22 cellular contexts compared by ENCODE assay signal in genomic region chr1:63601061-63601460, GRCh38. TPM values are rescaled to one million over a fixed set of nuclear protein-coding genes. Genes with fewer than 3 reads are reported as not detected.
DNase-seq lines count a peak whose midpoint lies in the region; ATAC-seq, FAIRE-seq and TF ChIP-seq lines count a peak whose summit lies in the region.
"Had no signal": no experiment of that assay in that cellular context is flagged by ENCODE, and none has a peak within 500 bp of the region (broad histone marks: within the 10 kb centered on the region; RNA-seq: fewer than 3 reads in every experiment).

No MANE protein-coding gene starts in this region.

- peaks cover 14% of the 10 kb centered on the region; the same call in 1 of the 2 replicates for H4K20me1 ChIP-seq in IMR-90 (ENCODE audit: insufficient read depth, low read length)

- H3K9ac ChIP-seq in IMR-90 (ENCODE audit: low read depth, low read length) (no peak overlapping the region), adipocyte (ENCODE audit: low read length) (no peak overlapping the region), kidney (ENCODE audit: low read length in 2 of 2) (no peak overlapping the region)

- H3K36me3 Mint-ChIP-seq in nephron (ENCODE audit: low read depth): peaks cover 9% of the 10 kb centered on the region
- H3K36me3 Mint-ChIP-seq: IgD-negative memory B cell had no signal

- peaks cover 17% of the 10 kb centered on the region for H3K4me1 ChIP-seq in A673 (ENCODE audit: insufficient read depth, low read length, poor library complexity, severe bottlenecking)
- 0 out of 2 replicates have a peak, but pooled peaks cover 2% of the 10 kb centered on the region for H3K4me1 ChIP-seq in IMR-90 (ENCODE audit: control insufficient read depth, insufficient read depth, low read length)
- peaks cover 14% of the 10 kb centered on the region for H3K4me1 ChIP-seq in adipocyte (ENCODE audit: control insufficient read depth, insufficient read depth, low read length)
- H3K4me1 ChIP-seq in kidney (ENCODE audit: control insufficient read depth in 1 of 2, insufficient read depth in 1 of 2, low read depth in 1 of 2, low read length in 2 of 2): peaks cover 0 to 4% of the 10 kb centered on the region in 2 donors

- DNase-seq in A673 (ENCODE audit: low spot score) (peak; percentile 19), IMR-90 (no peak), adipocyte (ENCODE audit: low read depth) (no peak), ecto neural progenitor cell (ENCODE audit: low spot score) (no peak), Ammon's horn (ENCODE audit: low spot score) (no peak), SIG-M5 treated with dmso at 0.1 percent for 504 hours (lab: John Stamatoyannopoulos, UW; ENCODE audit: unreplicated experiment) (no peak), kidney (no peak)
- DNase-seq: Karpas-422; MM.1S; NCI-H1105 treated with DMSO at 0.1 percent for 48 hours; NCI-H1694; NCI-H2081 treated with DMSO at 0.1 percent for 48 hours; NCI-H446 treated with DMSO at 0.1 percent for 48 hours; NCI-H748 treated with DMSO at 0.1 percent for 48 hours; NK-92 treated with Interleukin-12 subunit alpha and Interleukin-12 subunit beta, amount 100 ng/mL, for 24 hours; SHP77 treated with DMSO at 0.1 percent for 48 hours had no signal

- peak; percentile 49; the same call in 1 of the 2 replicates for ATAC-seq in IMR-90 (ENCODE audit: low read depth)

- no peaks in the 10 kb centered on the region for H3K27me3 Mint-ChIP-seq in nephron (ENCODE audit: low read depth)
- H3K27me3 Mint-ChIP-seq: IgD-negative memory B cell had no signal

- no peak overlapping the region for H3K23ac ChIP-seq in IMR-90 (ENCODE audit: low read depth, low read length)

- peaks cover 3% of the 10 kb centered on the region; the same call in 1 of the 2 replicates for H3K9me1 ChIP-seq in IMR-90 (ENCODE audit: insufficient read depth, low read length)

- no CpG with 5 or more reads among the region's 3 CpGs for WGBS in IMR-90 (ENCODE audit: extremely low coverage in 2 of 2, insufficient read length in 1 of 2), 2 experiments

- H3K27me3 ChIP-seq in A673 (replicated peaks; ENCODE audit: insufficient read depth, low read depth, low read length, poor library complexity) (no peaks in the 10 kb centered on the region), IMR-90 (ENCODE audit: control insufficient read depth, insufficient read depth, low read length) (no peaks in the 10 kb centered on the region), adipocyte (replicated peaks; ENCODE audit: control insufficient read depth, insufficient read depth, low read length) (no peaks in the 10 kb centered on the region)

- in situ Hi-C loops in IMR-90 (cut with MboI; ENCODE audit: low sequenced_read_pairs): no loop called here

- TF ChIP-seq POLR2A in IMR-90 (IDR thresholded peaks at IDR 0.05; ENCODE audit: low read depth, low read length): no peak

- peak overlapping the region in 2 of 3 experiments; percentile 43 to 61 for H3K27ac Mint-ChIP-seq in nephron
- H3K27ac Mint-ChIP-seq: IgD-negative memory B cell had no signal

- H4K5ac ChIP-seq in IMR-90 (ENCODE audit: low read depth, low read length): no peak overlapping the region

- no peak overlapping the region for H3K18ac ChIP-seq in IMR-90 (ENCODE audit: low read depth, low read length)

- no peaks in the 10 kb centered on the region for H3K9me3 ChIP-seq in A673 (ENCODE audit: low read depth, low read length, poor library complexity, severe bottlenecking)
- H3K9me3 ChIP-seq in IMR-90 (ENCODE audit: control insufficient read depth, insufficient read depth, low read length): no peaks in the 10 kb centered on the region
- H3K9me3 ChIP-seq in adipocyte (ENCODE audit: control insufficient read depth, low read length): no peaks in the 10 kb centered on the region
- H3K9me3 ChIP-seq in kidney (ENCODE audit: control insufficient read depth in 1 of 2, low read length in 2 of 2): no peaks in the 10 kb centered on the region

- POLR2A ChIA-PET in A673 (lab: Charles Lee; ENCODE audit: low non-redundant PET) (no interaction called here), IMR-90 (lab: Charles Lee; ENCODE audit: unreplicated experiment) (no interaction called here)

- H3K4me2 ChIP-seq in IMR-90 (ENCODE audit: low read depth, low read length): no peak overlapping the region

- H3K9me3 Mint-ChIP-seq in nephron: no peaks in the 10 kb centered on the region
- H3K9me3 Mint-ChIP-seq: IgD-negative memory B cell had no signal

- intact Hi-C loops in A673 (cut with micrococcal nuclease; ENCODE audit: unreplicated experiment) (no loop called here), IMR-90 (cut with micrococcal nuclease) (no loop called here), kidney (cut with DNase I) (no loop called here)

- FAIRE-seq in kidney (lab: Jason Lieb, UNC): no peak
- FAIRE-seq: A204.1, D721Med, RCC 7860 had no signal

- H2AK9ac ChIP-seq in IMR-90 (replicated peaks; ENCODE audit: low read depth, low read length, poor library complexity): no peak overlapping the region

- BruUV-seq in A673 (replicated peaks; lab: Mats Ljungman, UMichigan): no TSS peak
- BruUV-seq in IMR-90 (replicated peaks; lab: Mats Ljungman, UMichigan): no TSS peak

- dilution Hi-C loops in IMR-90 (cut with HindIII; ENCODE audit: low sequenced_read_pairs, unreplicated experiment): no loop called here

- H2BK120ac ChIP-seq in IMR-90 (ENCODE audit: low read depth, low read length): no peak overlapping the region

- no peak overlapping the region for H3K4ac ChIP-seq in IMR-90 (ENCODE audit: low read depth, low read length)

- H2BK20ac ChIP-seq in IMR-90 (ENCODE audit: low read depth, low read length): no peak overlapping the region

- no peak overlapping the region for H3K4me3 Mint-ChIP-seq in nephron
- H3K4me3 Mint-ChIP-seq: IgD-negative memory B cell had no signal

- no peak overlapping the region for H4K91ac ChIP-seq in IMR-90 (ENCODE audit: insufficient read depth, low read depth, low read length)

- peaks cover 15% of the 10 kb centered on the region for H3K4me1 Mint-ChIP-seq in nephron

- no peak for TF ChIP-seq RAD21 in IMR-90 (IDR thresholded peaks at IDR 0.05; ENCODE audit: low read length)

- peaks cover 35 to 36% of the 10 kb centered on the region in 2 experiments for H3K79me1 ChIP-seq in IMR-90 (ENCODE audit: low read depth in 1 of 2, low read length in 2 of 2)

- CTCF ChIA-PET in A673 (lab: Charles Lee) (no interaction called here), IMR-90 (lab: Yijun Ruan, JAX) (no interaction called here)

- peak overlapping the region; percentile 19 for H3K27ac ChIP-seq in A673 (ENCODE audit: low read depth, low read length, poor library complexity, severe bottlenecking)
- H3K27ac ChIP-seq in IMR-90 (ENCODE audit: insufficient read depth, low read length): no peak overlapping the region
- no peak overlapping the region for H3K27ac ChIP-seq in kidney (ENCODE audit: low read depth in 2 of 2, low read length in 2 of 2)
- H3K27ac ChIP-seq: C4-2B had no signal

- no peak for TF ChIP-seq CTCF in A673 (conservative IDR thresholded peaks at IDR 0.05; ENCODE audit: low read depth, low read length)
- no peak for TF ChIP-seq CTCF in IMR-90 (conservative IDR thresholded peaks at IDR 0.05; ENCODE audit: low read depth, low read length)
- TF ChIP-seq CTCF in nephron (IDR thresholded peaks at IDR 0.05; ENCODE audit: unreplicated experiment in 3 of 3): no peak
- TF ChIP-seq CTCF in kidney (IDR thresholded peaks at IDR 0.05; ENCODE audit: borderline replicate concordance, extremely low read depth, insufficient read depth): no peak

- H2AK5ac ChIP-seq in IMR-90 (ENCODE audit: low read depth, low read length): no peak overlapping the region

- no peaks in the 10 kb centered on the region for H3K36me3 ChIP-seq in A673 (ENCODE audit: insufficient read depth, low read length, poor library complexity, severe bottlenecking)
- no peaks in the 10 kb centered on the region; the same call in 1 of the 2 replicates for H3K36me3 ChIP-seq in IMR-90 (ENCODE audit: control insufficient read depth, insufficient read depth, low read length)
- H3K36me3 ChIP-seq in adipocyte (ENCODE audit: control insufficient read depth, insufficient read depth, low read length, severe bottlenecking): peaks cover 22% of the 10 kb centered on the region
- H3K36me3 ChIP-seq in kidney (ENCODE audit: control insufficient read depth in 1 of 2, insufficient read depth in 2 of 2, low read length in 2 of 2): no peaks in the 10 kb centered on the region

- H2BK15ac ChIP-seq in IMR-90 (ENCODE audit: low read depth, low read length): no peak overlapping the region

- no peak overlapping the region for H2BK5ac ChIP-seq in IMR-90 (ENCODE audit: low read depth, low read length, poor library complexity, severe bottlenecking)

- H3K14ac ChIP-seq in IMR-90 (replicated peaks; ENCODE audit: low read depth, low read length): no peak overlapping the region

- no peak overlapping the region for H2AFZ ChIP-seq in IMR-90 (replicated peaks; ENCODE audit: low read length, poor library complexity)

- no peak overlapping the region for H4K8ac ChIP-seq in IMR-90 (ENCODE audit: low read depth in 2 of 2, low read length in 2 of 2)

- H3K4me3 ChIP-seq in A673 (ENCODE audit: low read depth, low read length, poor library complexity, severe bottlenecking) (no peak overlapping the region), IMR-90 (ENCODE audit: insufficient read depth, low read depth, low read length) (no peak overlapping the region), adipocyte (ENCODE audit: low read length) (peak overlapping the region; percentile 39), kidney (ENCODE audit: low read length in 2 of 2) (no peak overlapping the region)

- H3K56ac ChIP-seq in IMR-90 (ENCODE audit: extremely low read depth, insufficient read depth, low read length): no peak overlapping the region

TF ChIP-seq in IMR-90, 13 proteins besides CTCF, POLR2A, EP300 and RAD21 (continues in another document):
- no peak for TF ChIP-seq CHD1 (IDR thresholded peaks at IDR 0.05; ENCODE audit: low read depth, low read length)
- no peak for TF ChIP-seq SMC3 (IDR thresholded peaks at IDR 0.05; ENCODE audit: low read depth, low read length)
- no peak for TF ChIP-seq USF2 (IDR thresholded peaks at IDR 0.05; ENCODE audit: low read depth, low read length)
- no peak for TF ChIP-seq RFX5 (IDR thresholded peaks at IDR 0.05; ENCODE audit: low read depth, low read length)
- TF ChIP-seq MXI1 (IDR thresholded peaks at IDR 0.05; ENCODE audit: borderline replicate concordance, low read depth, low read length): no peak

RNA-seq across cellular contexts. Expression of gene PGM1, which starts 7.8 kb away (rescaled TPM):
- total RNA-seq in A673 (2021) (10.7 and 12.1 TPM in 2 replicates), IMR-90 (2012; rRNA removed) (82.5 and 94.5 TPM in 2 replicates), kidney (40.3 TPM)
- polyA plus RNA-seq in IMR-90 (2012; rRNA removed) (35.8 and 42.6 TPM in 2 replicates), kidney (ENCODE audit: insufficient read depth, low read depth, low replicate concordance) (59.3 TPM)
- polyA plus RNA-seq in IMR-90 (2012; cell fraction: cytosol; rRNA removed): 31.9 and 32.3 TPM in 2 replicates
- 12.6 and 24.0 TPM in 2 replicates for polyA plus RNA-seq in IMR-90 (2012; cell fraction: nucleus; rRNA removed; ENCODE audit: low replicate concordance)
